9 cellular contexts compared by ENCODE assay signal in the genomic region with DNA sequence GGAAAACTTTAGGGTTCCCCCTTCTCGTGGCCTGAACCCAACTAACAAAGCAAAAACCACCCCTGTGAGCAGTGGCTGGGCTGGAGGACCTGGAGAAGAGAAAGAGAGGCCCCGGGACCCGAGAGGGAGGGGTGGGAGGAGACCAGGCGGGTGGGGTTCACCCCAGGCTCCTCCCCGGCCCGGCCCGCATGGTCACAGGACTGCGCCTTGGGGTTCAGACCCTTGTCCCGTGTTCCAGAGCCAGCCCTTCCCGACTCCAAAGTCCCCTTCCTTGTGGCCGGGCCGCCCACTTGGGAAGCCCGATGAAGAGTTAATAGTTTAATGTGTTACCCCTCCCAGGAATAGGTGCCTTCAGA. TPM values are rescaled to one million over a fixed set of nuclear protein-coding genes. Genes with fewer than 3 reads are reported as not detected.
A peak's percentile ranks its signal among the peaks of the same experiment; 100 is the strongest.
DNase-seq lines count a peak whose midpoint lies in the region; ATAC-seq and TF ChIP-seq lines count a peak whose summit lies in the region.
"Had no signal": no experiment of that assay in that cellular context is flagged by ENCODE, and none has a peak within 500 bp of the region (broad histone marks: within the 10 kb centered on the region; RNA-seq: fewer than 3 reads in every experiment).

No MANE protein-coding gene starts in this region.

- H3K27me3 ChIP-seq in ectodermal cell (ENCODE audit: control insufficient read depth, insufficient read depth, low read length, poor library complexity, severe bottlenecking), result peaks cover 45% of the 10 kb centered on the region

- H3K4me3 ChIP-seq in ectodermal cell (ENCODE audit: insufficient read depth, low read depth, low read length), result peak overlapping the region; percentile 47

- peaks cover 7% of the 10 kb centered on the region for H3K4me1 Mint-ChIP-seq in stimulated activated naive CD8-positive, alpha-beta T cell treated with anti-CD3 and anti-CD28 coated beads, Interleukin-15, amount 100 ng/mL, for 72 hours
- peaks cover 20% of the 10 kb centered on the region for H3K4me1 Mint-ChIP-seq in mesothelial cell of epicardium
- no peaks in the 10 kb centered on the region for H3K4me1 Mint-ChIP-seq in stimulated activated effector memory CD8-positive, alpha-beta T cell treated with anti-CD3 and anti-CD28 coated beads, Interleukin-12 subunit alpha, Interleukin-12 subunit beta, amount 100 ng/mL, for 72 hours

- peaks cover 26% of the 10 kb centered on the region for H3K27me3 Mint-ChIP-seq in stimulated activated naive CD8-positive, alpha-beta T cell treated with anti-CD3 and anti-CD28 coated beads, Interleukin-15, amount 100 ng/mL, for 72 hours
- peaks cover 18% of the 10 kb centered on the region for H3K27me3 Mint-ChIP-seq in mesothelial cell of epicardium (ENCODE audit: low read depth)

- H3K27ac ChIP-seq in ectodermal cell (ENCODE audit: insufficient read depth, low read depth, low read length, poor library complexity, severe bottlenecking), result no peak overlapping the region

- TF ChIP-seq CTCF in mesothelial cell of epicardium (IDR thresholded peaks at IDR 0.05; ENCODE audit: unreplicated experiment), result no peak

- H3K36me3 Mint-ChIP-seq in mesothelial cell of epicardium, result peaks cover 1% of the 10 kb centered on the region
- H3K36me3 Mint-ChIP-seq in stimulated activated effector memory CD8-positive, alpha-beta T cell treated with anti-CD3 and anti-CD28 coated beads, Interleukin-12 subunit alpha, Interleukin-12 subunit beta, amount 100 ng/mL, for 72 hours, result no peaks in the 10 kb centered on the region

- peak in 1 of 2 donors; percentile 13 for DNase-seq in stimulated activated naive CD8-positive, alpha-beta T cell treated with anti-CD3 and anti-CD28 coated beads, Interleukin-15, amount 100 ng/mL, for 72 hours
- no peak for DNase-seq in stimulated activated naive CD8-positive, alpha-beta T cell treated with anti-CD3 and anti-CD28 coated beads, Interleukin-15, Interleukin-2, amounts not matched to agents 100 U/mL and 50 U/mL, for 24 hours
- peak in 1 of 2 experiments; percentile 41 for DNase-seq in mesothelial cell of epicardium (ENCODE audit: low spot score in 2 of 2, unreplicated experiment in 2 of 2)
- no peak for DNase-seq in NCI-H82 treated with DMSO at 0.1 percent for 48 hours (lab: John Stamatoyannopoulos, UW; ENCODE audit: unreplicated experiment)
- DNase-seq in stimulated activated effector memory CD8-positive, alpha-beta T cell treated with anti-CD3 and anti-CD28 coated beads, Interleukin-12 subunit alpha, Interleukin-12 subunit beta, amount 100 ng/mL, for 72 hours (ENCODE audit: low spot score in 2 of 2), result no peak
- DNase-seq: NCI-H2171 had no signal

- H3K4me3 Mint-ChIP-seq in stimulated activated naive CD8-positive, alpha-beta T cell treated with anti-CD3 and anti-CD28 coated beads, Interleukin-15, amount 100 ng/mL, for 72 hours, result peak overlapping the region; percentile 42 to 63
- H3K4me3 Mint-ChIP-seq in mesothelial cell of epicardium, result peak overlapping the region; percentile 81
- H3K4me3 Mint-ChIP-seq in stimulated activated effector memory CD8-positive, alpha-beta T cell treated with anti-CD3 and anti-CD28 coated beads, Interleukin-12 subunit alpha, Interleukin-12 subunit beta, amount 100 ng/mL, for 72 hours, result no peak overlapping the region

- peak overlapping the region in 1 of 2 donors; percentile 74 for H3K27ac Mint-ChIP-seq in stimulated activated naive CD8-positive, alpha-beta T cell treated with anti-CD3 and anti-CD28 coated beads, Interleukin-15, amount 100 ng/mL, for 72 hours
- H3K27ac Mint-ChIP-seq in mesothelial cell of epicardium, result no peak overlapping the region
- H3K27ac Mint-ChIP-seq in stimulated activated effector memory CD8-positive, alpha-beta T cell treated with anti-CD3 and anti-CD28 coated beads, Interleukin-12 subunit alpha, Interleukin-12 subunit beta, amount 100 ng/mL, for 72 hours, result no peak overlapping the region

- no peaks in the 10 kb centered on the region for H3K9me3 ChIP-seq in ectodermal cell (ENCODE audit: control insufficient read depth, low read length)

- ATAC-seq in stimulated activated naive CD8-positive, alpha-beta T cell treated with anti-CD3 and anti-CD28 coated beads, Interleukin-15, amount 100 ng/mL, for 72 hours, result peak; percentile 31
- ATAC-seq in stimulated activated naive CD8-positive, alpha-beta T cell treated with anti-CD3 and anti-CD28 coated beads, Interleukin-15, Interleukin-2, amounts not matched to agents 100 U/mL and 50 U/mL, for 24 hours, result no peak
- no peak for ATAC-seq in stimulated activated effector memory CD8-positive, alpha-beta T cell treated with anti-CD3 and anti-CD28 coated beads, Interleukin-12 subunit alpha, Interleukin-12 subunit beta, amount 100 ng/mL, for 72 hours
- ATAC-seq in HG03045 (IDR thresholded peaks at IDR 0.05; ENCODE audit: unreplicated experiment), result no peak
- ATAC-seq in HG03159 (IDR thresholded peaks at IDR 0.05; ENCODE audit: unreplicated experiment), result no peak

- no peaks in the 10 kb centered on the region for H3K9me3 Mint-ChIP-seq in stimulated activated naive CD8-positive, alpha-beta T cell treated with anti-CD3 and anti-CD28 coated beads, Interleukin-15, amount 100 ng/mL, for 72 hours
- no peaks in the 10 kb centered on the region for H3K9me3 Mint-ChIP-seq in mesothelial cell of epicardium
- H3K9me3 Mint-ChIP-seq in stimulated activated effector memory CD8-positive, alpha-beta T cell treated with anti-CD3 and anti-CD28 coated beads, Interleukin-12 subunit alpha, Interleukin-12 subunit beta, amount 100 ng/mL, for 72 hours, result no peaks in the 10 kb centered on the region

- peaks cover 7% of the 10 kb centered on the region for H3K4me1 ChIP-seq in ectodermal cell (ENCODE audit: control insufficient read depth, insufficient read depth, low read length)

- H3K36me3 ChIP-seq in ectodermal cell (ENCODE audit: control insufficient read depth, insufficient read depth, low read length), result no peaks in the 10 kb centered on the region

- 40 to 48% methylated on average over 12 to 13 of the region's 13 CpGs for WGBS in ectodermal cell, 2 experiments

RNA-seq across cellular contexts. Expression of gene MARVELD3, which starts 0.9 kb away (rescaled TPM):
- polyA plus RNA-seq in ectodermal cell (2013, experiment 1 of 4), result 0.46 TPM
- 0.68 TPM for polyA plus RNA-seq in ectodermal cell (2013, experiment 2 of 4)
- 0.27 TPM for polyA plus RNA-seq in ectodermal cell (2013, experiment 3 of 4)
- polyA plus RNA-seq in ectodermal cell (2013, experiment 4 of 4), result 0.20 TPM
- 15.2 to 16.7 TPM (median 16.4 TPM) in 3 replicates for total RNA-seq in mesothelial cell of epicardium

RNA-seq across cellular contexts. Expression of gene TAT, which starts 49.9 kb away (rescaled TPM):
- polyA plus RNA-seq in ectodermal cell (2013, experiment 1 of 4), result not detected
- 0.07 TPM for polyA plus RNA-seq in ectodermal cell (2013, experiment 2 of 4)
- not detected for polyA plus RNA-seq in ectodermal cell (2013, experiment 3 of 4)
- polyA plus RNA-seq in ectodermal cell (2013, experiment 4 of 4), result not detected
- 0.07 TPM in 1 of 3 replicates, not detected in the others for total RNA-seq in mesothelial cell of epicardium
